ENCODE assay signal across 18 cellular contexts in genomic region chr1:222801067-222801466, GRCh38. TPM values are rescaled to one million over a fixed set of nuclear protein-coding genes. Genes with fewer than 3 reads are reported as not detected.
DNase-seq lines count a peak whose midpoint lies in the region; ATAC-seq, FAIRE-seq and TF ChIP-seq lines count a peak whose summit lies in the region.
"Had no signal": no experiment of that assay in that cellular context is flagged by ENCODE, and none has a peak within 500 bp of the region (broad histone marks: within the 10 kb centered on the region; RNA-seq: fewer than 3 reads in every experiment).

No MANE protein-coding gene starts in this region.

- H3K9me3 ChIP-seq in right lobe of liver (no peaks in the 10 kb centered on the region), HepG2 (ENCODE audit: low read length) (no peaks in the 10 kb centered on the region), Karpas-422 (ENCODE audit: low read length) (no peaks in the 10 kb centered on the region)

- FAIRE-seq in HepG2 (lab: Jason Lieb, UNC) = no peak
- FAIRE-seq: GM12878, GM19239 had no signal

- H3K27me3 Mint-ChIP-seq in activated naive CD4-positive, alpha-beta T cell treated with anti-CD3 and anti-CD28 coated beads, Interleukin-2, amount 10 ng/mL, durations not matched to agents 7 days and 5 days = peaks cover 27% of the 10 kb centered on the region
- peaks cover 19% of the 10 kb centered on the region for H3K27me3 Mint-ChIP-seq in activated CD4-positive, alpha-beta memory T cell treated with anti-CD3 and anti-CD28 coated beads for 36 hours

- no peaks in the 10 kb centered on the region for H3K36me3 Mint-ChIP-seq in activated naive CD4-positive, alpha-beta T cell treated with anti-CD3 and anti-CD28 coated beads, Interleukin-2, amount 10 ng/mL, durations not matched to agents 7 days and 5 days
- H3K36me3 Mint-ChIP-seq in activated CD4-positive, alpha-beta memory T cell treated with anti-CD3 and anti-CD28 coated beads for 36 hours = no peaks in the 10 kb centered on the region
- H3K36me3 Mint-ChIP-seq: CD4-positive, alpha-beta memory T cell had no signal

- H3K36me3 ChIP-seq in right lobe of liver = no peaks in the 10 kb centered on the region
- no peaks in the 10 kb centered on the region for H3K36me3 ChIP-seq in HepG2 (replicated peaks in 1 of 2; ENCODE audit: control insufficient read depth in 1 of 2, insufficient read depth in 2 of 2, low read length in 2 of 2)
- H3K36me3 ChIP-seq in Karpas-422 (ENCODE audit: insufficient read depth, low read length) = no peaks in the 10 kb centered on the region

- H3K4me1 Mint-ChIP-seq in activated naive CD4-positive, alpha-beta T cell treated with anti-CD3 and anti-CD28 coated beads, Interleukin-2, amount 10 ng/mL, durations not matched to agents 7 days and 5 days = peaks cover 22% of the 10 kb centered on the region
- peaks cover 3% of the 10 kb centered on the region for H3K4me1 Mint-ChIP-seq in activated CD4-positive, alpha-beta memory T cell treated with anti-CD3 and anti-CD28 coated beads for 36 hours (ENCODE audit: low read depth)
- H3K4me1 Mint-ChIP-seq: GM23338 had no signal

- no peaks in the 10 kb centered on the region for H3K9me2 ChIP-seq in Karpas-422 (replicated peaks; ENCODE audit: insufficient read depth, low read length)

- no peaks in the 10 kb centered on the region for H3K9me3 Mint-ChIP-seq in activated naive CD4-positive, alpha-beta T cell treated with anti-CD3 and anti-CD28 coated beads, Interleukin-2, amount 10 ng/mL, durations not matched to agents 7 days and 5 days
- H3K9me3 Mint-ChIP-seq in activated CD4-positive, alpha-beta memory T cell treated with anti-CD3 and anti-CD28 coated beads for 36 hours = no peaks in the 10 kb centered on the region
- H3K9me3 Mint-ChIP-seq: CD4-positive, alpha-beta memory T cell; GM23338; H9; HFFc6 had no signal

- DNase-seq in right lobe of liver (no peak), HepG2 (ENCODE audit: low spot score) (no peak), Karpas-422 (peak; percentile 35), left lobe of liver (ENCODE audit: low spot score) (no peak)
- DNase-seq in activated naive CD4-positive, alpha-beta T cell treated with anti-CD3 and anti-CD28 coated beads, Interleukin-2, amount 10 ng/mL, durations not matched to agents 7 days and 5 days = no peak
- no peak for DNase-seq in activated CD4-positive, alpha-beta memory T cell treated with anti-CD3 and anti-CD28 coated beads for 36 hours
- DNase-seq: C1 segment of cervical spinal cord; CD4-positive, alpha-beta memory T cell; DMS153; EL; GDM1; H9; HFFc6 had no signal

- H3K79me2 ChIP-seq in HepG2 (ENCODE audit: insufficient read depth, low read length) (no peaks in the 10 kb centered on the region), Karpas-422 (ENCODE audit: low read length) (no peaks in the 10 kb centered on the region)

- H3K4me1 ChIP-seq in right lobe of liver = no peaks in the 10 kb centered on the region
- H3K4me1 ChIP-seq in HepG2 (ENCODE audit: insufficient read depth, low read length) = peaks cover 26% of the 10 kb centered on the region
- no peaks in the 10 kb centered on the region for H3K4me1 ChIP-seq in Karpas-422 (ENCODE audit: low read length)

- no peak overlapping the region for H3K27ac Mint-ChIP-seq in activated naive CD4-positive, alpha-beta T cell treated with anti-CD3 and anti-CD28 coated beads, Interleukin-2, amount 10 ng/mL, durations not matched to agents 7 days and 5 days
- H3K27ac Mint-ChIP-seq in activated CD4-positive, alpha-beta memory T cell treated with anti-CD3 and anti-CD28 coated beads for 36 hours = no peak overlapping the region
- H3K27ac Mint-ChIP-seq: CD4-positive, alpha-beta memory T cell; GM23338; H9; HFFc6 had no signal

- H4K20me1 ChIP-seq in HepG2 (ENCODE audit: insufficient read depth, low read length) (no peaks in the 10 kb centered on the region), Karpas-422 (ENCODE audit: insufficient read depth, low read depth, low read length) (no peaks in the 10 kb centered on the region)

- TF ChIP-seq POLR2A in right lobe of liver (IDR thresholded peaks at IDR 0.05) = no peak
- no peak for TF ChIP-seq POLR2A in HepG2 (IDR thresholded peaks at IDR 0.05; ENCODE audit: insufficient read depth in 1 of 2, low read depth in 2 of 2, low read length in 2 of 2)

- H2AFZ ChIP-seq in HepG2 (ENCODE audit: low read length) = no peak overlapping the region
- no peak overlapping the region for H2AFZ ChIP-seq in Karpas-422 (ENCODE audit: low read length)
- H2AFZ ChIP-seq: GM23338 had no signal

- TF ChIP-seq EP300 in HepG2 (IDR thresholded peaks at IDR 0.05; ENCODE audit: low read depth in 2 of 2, low read length in 2 of 2) (no peak), HepG2 (CRISPR knock-in tag; IDR thresholded peaks at IDR 0.05; ENCODE audit: borderline replicate concordance) (no peak)

- CTCF ChIA-PET in HepG2 (lab: Yijun Ruan, JAX; ENCODE audit: low intra/inter-chr PET ratio, low total read pairs) = no interaction called here
- CTCF ChIA-PET in activated naive CD4-positive, alpha-beta T cell treated with anti-CD3 and anti-CD28 coated beads, Interleukin-2, amount 10 ng/mL, durations not matched to agents 7 days and 5 days (lab: Charles Lee) = no interaction called here
- CTCF ChIA-PET in activated CD4-positive, alpha-beta memory T cell treated with anti-CD3 and anti-CD28 coated beads for 36 hours (lab: Charles Lee) = no interaction called here

- no peak overlapping the region for H3K4me3 Mint-ChIP-seq in activated naive CD4-positive, alpha-beta T cell treated with anti-CD3 and anti-CD28 coated beads, Interleukin-2, amount 10 ng/mL, durations not matched to agents 7 days and 5 days
- no peak overlapping the region for H3K4me3 Mint-ChIP-seq in activated CD4-positive, alpha-beta memory T cell treated with anti-CD3 and anti-CD28 coated beads for 36 hours
- H3K4me3 Mint-ChIP-seq: CD4-positive, alpha-beta memory T cell; GM23338; H9; HFFc6 had no signal

- H3K4me3 ChIP-seq in right lobe of liver = no peak overlapping the region
- H3K4me3 ChIP-seq in HepG2 (replicated peaks in 1 of 3; ENCODE audit: insufficient read depth in 1 of 3, low read depth in 2 of 3, low read length in 3 of 3) = no peak overlapping the region
- no peak overlapping the region for H3K4me3 ChIP-seq in Karpas-422 (ENCODE audit: low read length)
- H3K4me3 ChIP-seq: GM12878, GM23338 had no signal

- TF ChIP-seq RAD21 in HepG2 (CRISPR knock-in tag; IDR thresholded peaks at IDR 0.05) = no peak

- H3K9ac ChIP-seq in HepG2 (ENCODE audit: insufficient read depth, low read depth, low read length) (no peak overlapping the region), Karpas-422 (ENCODE audit: low read length) (no peak overlapping the region)

- ATAC-seq in right lobe of liver (peak; percentile 58 to 83 (median 64)), HepG2 (no peak), left lobe of liver (peak; percentile 65), GM21526 (IDR thresholded peaks at IDR 0.05; ENCODE audit: low FRiP score, unreplicated experiment) (no peak)
- ATAC-seq: GM12878, GM23338, HCT116 had no signal

- no peak overlapping the region for H3K4me2 ChIP-seq in HepG2 (ENCODE audit: low read depth, low read length)
- no peak overlapping the region for H3K4me2 ChIP-seq in Karpas-422 (ENCODE audit: low read depth, low read length, poor library complexity, severe bottlenecking)
- H3K4me2 ChIP-seq: GM23338 had no signal

- no peaks in the 10 kb centered on the region for H3K27me3 ChIP-seq in right lobe of liver
- H3K27me3 ChIP-seq in HepG2 (ENCODE audit: control insufficient read depth in 1 of 2, insufficient read depth in 2 of 2, low read length in 2 of 2) = no peaks in the 10 kb centered on the region; a peak in 1 of 5 replicates
- H3K27me3 ChIP-seq in Karpas-422 (ENCODE audit: low read length) = no peaks in the 10 kb centered on the region

- in situ Hi-C loops in HepG2 (cut with HindIII; ENCODE audit: extremely low pct_ligation_motif_present, low pct_unique_long_range_greater_than_20kb) = no loop called here

- H3K27ac ChIP-seq in right lobe of liver (no peak overlapping the region), HepG2 (ENCODE audit: extremely low read length, insufficient read depth, low read length) (no peak overlapping the region), Karpas-422 (ENCODE audit: low read length) (no peak overlapping the region)

- 26% methylated on average over 4 of the region's 4 CpGs for WGBS in right lobe of liver (ENCODE audit: insufficient coverage, low coverage, low lambda C conversion rate, missing lambda C conversion rate)
- 23% methylated on average over 4 of the region's 4 CpGs for WGBS in HepG2 (ENCODE audit: low lambda C conversion rate)

- TF ChIP-seq CTCF in right lobe of liver (IDR thresholded peaks at IDR 0.05) (no peak), HepG2 (CRISPR knock-in tag; IDR thresholded peaks at IDR 0.05) (no peak)

- intact Hi-C loops in right lobe of liver (cut with DNase I) = no loop called here
- intact Hi-C loops in HepG2 (cut with micrococcal nuclease; ENCODE audit: unreplicated experiment) = no loop called here
- intact Hi-C loops in activated CD4-positive, alpha-beta memory T cell treated with anti-CD3 and anti-CD28 coated beads for 36 hours (cut with micrococcal nuclease) = no loop called here

- BruUV-seq in HepG2 (replicated peaks; lab: Mats Ljungman, UMichigan) = no TSS peak

- POLR2A ChIA-PET in HepG2 (lab: Yijun Ruan, JAX) = no interaction called here
- POLR2A ChIA-PET in activated CD4-positive, alpha-beta memory T cell treated with anti-CD3 and anti-CD28 coated beads for 36 hours (lab: Charles Lee) = no interaction called here

RNA-seq across cellular contexts. Expression of gene DISP1, which starts 13.8 kb away (rescaled TPM):
- total RNA-seq in right lobe of liver (1 to 10 TPM; 1.7 to 4.2 (median 3.0) TPM), HepG2 (2016; rRNA removed; fragmentation: Illumina TruSeq; extraction: Trizol) (1.2 and 1.9 TPM in 2 replicates), left lobe of liver (3.4 TPM)
- total RNA-seq in HepG2 (2016; cell fraction: cytosol; rRNA removed; fragmentation: Illumina TruSeq; extraction: Trizol; ENCODE audit: low read depth) = 1.3 and 2.3 TPM in 2 replicates
- 1.1 and 1.8 TPM in 2 replicates for total RNA-seq in HepG2 (2016; cell fraction: insoluble cytoplasmic fraction; rRNA removed; fragmentation: Illumina TruSeq; extraction: Trizol)
- 0.83 and 0.87 TPM in 2 replicates for total RNA-seq in HepG2 (2016; cell fraction: membrane; rRNA removed; fragmentation: Illumina TruSeq; extraction: Trizol)
- total RNA-seq in HepG2 (2016; cell fraction: nucleus; rRNA removed; fragmentation: Illumina TruSeq; extraction: Trizol) = 2.7 and 3.4 TPM in 2 replicates
- 1.8 and 2.0 TPM in 2 replicates for polyA plus RNA-seq in HepG2 (2011; rRNA removed)
- 1.5 and 2.1 TPM in 2 replicates for polyA plus RNA-seq in HepG2 (2011; cell fraction: cytosol; rRNA removed)
- 3.3 and 3.6 TPM in 2 replicates for polyA plus RNA-seq in HepG2 (2011; cell fraction: nucleus; rRNA removed)
- polyA plus RNA-seq in HepG2 (2012) = 1.3 and 2.0 TPM in 2 replicates
- polyA plus RNA-seq in HepG2 (2016; cell fraction: cytosol; fragmentation: Illumina TruSeq; extraction: Trizol; ENCODE audit: low read depth) = 0.15 and 0.40 TPM in 2 replicates
- 0.84 and 1.1 TPM in 2 replicates for polyA plus RNA-seq in HepG2 (2016; cell fraction: insoluble cytoplasmic fraction; fragmentation: Illumina TruSeq; extraction: Trizol; ENCODE audit: low read depth)
- polyA plus RNA-seq in HepG2 (2016; cell fraction: membrane; fragmentation: Illumina TruSeq; extraction: Trizol; ENCODE audit: low read depth) = 0.19 and 0.37 TPM in 2 replicates
- 2.4 and 3.5 TPM in 2 replicates for polyA plus RNA-seq in HepG2 (2016; cell fraction: nucleus; fragmentation: Illumina TruSeq; extraction: Trizol; ENCODE audit: insufficient read depth, low read depth)
- 20.5 and 35.1 TPM in 2 replicates for polyA minus RNA-seq in HepG2 (2011; rRNA and poly(A)+ RNA removed; ENCODE audit: low replicate concordance)
- polyA minus RNA-seq in HepG2 (2011; cell fraction: cytosol; rRNA and poly(A)+ RNA removed) = 2.0 and 2.4 TPM in 2 replicates
- polyA minus RNA-seq in HepG2 (2011; cell fraction: nucleus; rRNA and poly(A)+ RNA removed) = 7.2 and 9.3 TPM in 2 replicates
- total RNA-seq in Karpas-422 (2014; rRNA removed; shearing (Covaris generic); ENCODE audit: low replicate concordance) = 0.18 and 1.2 TPM in 2 replicates
- 1 to 10 TPM in 1 of 2 experiments, under 1 TPM in 1; 0.81 to 1.1 TPM for total RNA-seq in activated CD4-positive, alpha-beta memory T cell treated with anti-CD3 and anti-CD28 coated beads for 36 hours

Comparison
In these comparisons a context has a peak if more than half of its experiments do, and no peak if none do; other contexts are left out.
1. ATAC-seq: peak in right lobe of liver (4 of 4) and left lobe of liver (single experiment); none in HepG2 (single experiment) and GM21526 (single experiment).